Comparison of ENCODE assay signal across 1 cellular context in genomic region chr7:24722386-24723177, GRCh38.
TF ChIP-seq lines count a peak whose summit lies in the region.

No MANE protein-coding gene starts in this region.

TF ChIP-seq in HepG2, 621 proteins besides CTCF, POLR2A, EP300 and RAD21 (continued from another document):
- TF ChIP-seq ZNF407 (CRISPR knock-in tag; IDR thresholded peaks at IDR 0.05; ENCODE audit: not compliant biosample characterization) (no peak), TSC22D2 (CRISPR knock-in tag; IDR thresholded peaks at IDR 0.05; ENCODE audit: borderline replicate concordance) (no peak), ZNF275 (CRISPR knock-in tag; IDR thresholded peaks at IDR 0.05; ENCODE audit: borderline replicate concordance) (no peak), KMT2B (CRISPR knock-in tag; IDR thresholded peaks at IDR 0.05) (no peak), ZNF512 (CRISPR knock-in tag; IDR thresholded peaks at IDR 0.05) (no peak), ZNF7 (CRISPR knock-in tag; IDR thresholded peaks at IDR 0.05) (peak; percentile 59; the same call in 1 of the 2 replicates), ZFP1 (CRISPR knock-in tag; IDR thresholded peaks at IDR 0.05) (no peak), HNRNPUL1 (IDR thresholded peaks at IDR 0.05; ENCODE audit: low read depth, low read length) (no peak), ZFP90 (CRISPR knock-in tag; IDR thresholded peaks at IDR 0.05; ENCODE audit: borderline replicate concordance) (no peak), RBM22 (optimal IDR thresholded peaks at IDR 0.05; ENCODE audit: low read length) (no peak), MED8 (CRISPR knock-in tag; IDR thresholded peaks at IDR 0.05; ENCODE audit: insufficient replicate concordance) (no peak), MIXL1 (CRISPR knock-in tag; IDR thresholded peaks at IDR 0.05) (no peak), SMC3 (IDR thresholded peaks at IDR 0.05; ENCODE audit: low read length) (0 out of 2 replicates have a peak, but pooled peaks have one; percentile 15), ARID3A (IDR thresholded peaks at IDR 0.05; ENCODE audit: low read depth, low read length) (0 out of 2 replicates have a peak, but pooled peaks have one; percentile 19), ZFP41 (CRISPR knock-in tag; IDR thresholded peaks at IDR 0.05; ENCODE audit: borderline replicate concordance) (no peak)
- TF ChIP-seq, protein P1, sequence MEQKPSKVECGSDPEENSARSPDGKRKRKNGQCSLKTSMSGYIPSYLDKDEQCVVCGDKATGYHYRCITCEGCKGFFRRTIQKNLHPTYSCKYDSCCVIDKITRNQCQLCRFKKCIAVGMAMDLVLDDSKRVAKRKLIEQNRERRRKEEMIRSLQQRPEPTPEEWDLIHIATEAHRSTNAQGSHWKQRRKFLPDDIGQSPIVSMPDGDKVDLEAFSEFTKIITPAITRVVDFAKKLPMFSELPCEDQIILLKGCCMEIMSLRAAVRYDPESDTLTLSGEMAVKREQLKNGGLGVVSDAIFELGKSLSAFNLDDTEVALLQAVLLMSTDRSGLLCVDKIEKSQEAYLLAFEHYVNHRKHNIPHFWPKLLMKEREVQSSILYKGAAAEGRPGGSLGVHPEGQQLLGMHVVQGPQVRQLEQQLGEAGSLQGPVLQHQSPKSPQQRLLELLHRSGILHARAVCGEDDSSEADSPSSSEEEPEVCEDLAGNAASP (CRISPR knock-in tag; IDR thresholded peaks at IDR 0.05; ENCODE audit: borderline replicate concordance): no peak
